Comparison of ENCODE assay signal across 8 cellular contexts in genomic region chr7:128476402-128477335, GRCh38. TPM values are rescaled to one million over a fixed set of nuclear protein-coding genes. Genes with fewer than 3 reads are reported as not detected.
DNase-seq lines count a peak whose midpoint lies in the region; ATAC-seq and TF ChIP-seq lines count a peak whose summit lies in the region.
"Not testable (repeated sequence)": the region's sequence is repeated elsewhere in the genome, so short reads cannot be mapped to it uniquely, and the experiment has no call there.

A gene with protein sequence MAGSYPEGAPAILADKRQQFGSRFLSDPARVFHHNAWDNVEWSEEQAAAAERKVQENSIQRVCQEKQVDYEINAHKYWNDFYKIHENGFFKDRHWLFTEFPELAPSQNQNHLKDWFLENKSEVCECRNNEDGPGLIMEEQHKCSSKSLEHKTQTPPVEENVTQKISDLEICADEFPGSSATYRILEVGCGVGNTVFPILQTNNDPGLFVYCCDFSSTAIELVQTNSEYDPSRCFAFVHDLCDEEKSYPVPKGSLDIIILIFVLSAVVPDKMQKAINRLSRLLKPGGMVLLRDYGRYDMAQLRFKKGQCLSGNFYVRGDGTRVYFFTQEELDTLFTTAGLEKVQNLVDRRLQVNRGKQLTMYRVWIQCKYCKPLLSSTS (plus strand): TSS chr7:128476748. CDS start chr7:128476766, 18 bp downstream.

- H3K4me3 ChIP-seq in GM23248 (peak within 1 kb of the TSS; percentile 81), fibroblast of lung (replicated peaks in 1 of 4; ENCODE audit: control extremely low read depth in 1 of 4, insufficient read depth in 1 of 4, low read depth in 3 of 4, low read length in 4 of 4) (peak within 1 kb of the TSS; percentile 55 to 89 (median 66))

- H3K4me2 ChIP-seq in GM23248 (ENCODE audit: unreplicated experiment) = peak within 1 kb of the TSS; percentile 85
- peak within 1 kb of the TSS; percentile 90 for H3K4me2 ChIP-seq in fibroblast of lung (ENCODE audit: extremely low read depth, insufficient read depth, low read length)

- intact Hi-C loops in activated T-helper 1 cell treated with anti-CD3 and anti-CD28 coated beads, Interleukin-12 subunit alpha, Interleukin-12 subunit beta, Interleukin-2, Interleukin-4 antibody, amounts not matched to agents 30 ng/mL and 10 ng/mL and 1 ng/mL, durations not matched to agents 14 hours and 24 hours and 36 hours (cut with micrococcal nuclease) = loop anchor here (1.0 to 5.0 kb wide), 8 partner anchors 17 to 386 kb away; partner anchors contain the start of genes ATP6V1F, CALU, HILPDA and IMPDH1

- peaks cover 11% of the 10 kb centered on the region; the same call in 1 of the 2 replicates for H3K4me1 ChIP-seq in GM23248 (ENCODE audit: insufficient read depth)
- not testable (repeated sequence) for H3K4me1 ChIP-seq in fibroblast of lung (ENCODE audit: control insufficient read depth, extremely low read depth, insufficient read depth, low read length)

- H2AFZ ChIP-seq in GM23248 (peak within 1 kb of the TSS; percentile 93), fibroblast of lung (ENCODE audit: low read length) (peak within 1 kb of the TSS; percentile 87)

- H3K36me3 Mint-ChIP-seq in activated T-helper 1 cell treated with anti-CD3 and anti-CD28 coated beads, Interleukin-12 subunit alpha, Interleukin-12 subunit beta, Interleukin-2, Interleukin-4 antibody, amounts not matched to agents 30 ng/mL and 10 ng/mL and 1 ng/mL, durations not matched to agents 14 hours and 24 hours and 36 hours (ENCODE audit: low read depth) = peaks cover 18% of the 10 kb centered on the region
- peaks cover 0 to 18% (median 0%) of the 10 kb centered on the region in 3 donors for H3K36me3 Mint-ChIP-seq in naive thymus-derived CD8-positive, alpha-beta T cell

- H3K9me2 ChIP-seq in GM23248 (ENCODE audit: insufficient read depth) = not testable (repeated sequence)

- POLR2A ChIA-PET in naive thymus-derived CD8-positive, alpha-beta T cell (lab: Charles Lee) = interaction anchor here (1.8 kb wide), 1 partner anchor 68 kb away, joined by 4 read pairs; the partner anchor contains the start of gene IMPDH1

- in situ Hi-C loops in GM23248 (cut with MboI) = not testable (repeated sequence)

- H3K79me2 ChIP-seq in GM23248 (ENCODE audit: insufficient read depth) (peaks cover 41% of the 10 kb centered on the region), fibroblast of lung (ENCODE audit: control insufficient read depth, insufficient read depth, low read length) (peaks cover 13% of the 10 kb centered on the region)

- peak within 1 kb of the TSS; percentile 96 for H3K4me3 Mint-ChIP-seq in activated T-helper 1 cell treated with anti-CD3 and anti-CD28 coated beads, Interleukin-12 subunit alpha, Interleukin-12 subunit beta, Interleukin-2, Interleukin-4 antibody, amounts not matched to agents 30 ng/mL and 10 ng/mL and 1 ng/mL, durations not matched to agents 14 hours and 24 hours and 36 hours
- H3K4me3 Mint-ChIP-seq in naive thymus-derived CD8-positive, alpha-beta T cell = peak within 1 kb of the TSS; percentile 93 to 99 (median 98)

- H3K36me3 ChIP-seq in GM23248 (ENCODE audit: low read depth); fibroblast of lung (ENCODE audit: control insufficient read depth, insufficient read depth, low read length): not testable (repeated sequence)

- peak; percentile 95 for ATAC-seq in naive thymus-derived CD8-positive, alpha-beta T cell

- peak; percentile 22 to 40 for TF ChIP-seq CTCF in fibroblast of lung (conservative IDR thresholded peaks at IDR 0.05 in 1 of 2, IDR thresholded peaks at IDR 0.05 in 1 of 2; ENCODE audit: low read depth in 1 of 2, low read length in 2 of 2)

- peak within 1 kb of the TSS; percentile 78 for H3K27ac ChIP-seq in GM23248
- H3K27ac ChIP-seq in fibroblast of lung (ENCODE audit: insufficient read depth, low read length) = peak within 1 kb of the TSS; percentile 70

- WGBS in GM23248 (ENCODE audit: low coverage in 1 of 2, low lambda C conversion rate in 2 of 2, missing lambda C conversion rate in 2 of 2), 2 experiments = 0 to 2% methylated on average over 58 to 61 of the region's 62 CpGs

- H3K9me3 ChIP-seq in GM23248 (ENCODE audit: low read depth); fibroblast of lung (ENCODE audit: control insufficient read depth, insufficient read depth, low read depth, low read length): not testable (repeated sequence)

- not testable (repeated sequence) for H3K9me3 Mint-ChIP-seq in activated T-helper 1 cell treated with anti-CD3 and anti-CD28 coated beads, Interleukin-12 subunit alpha, Interleukin-12 subunit beta, Interleukin-2, Interleukin-4 antibody, amounts not matched to agents 30 ng/mL and 10 ng/mL and 1 ng/mL, durations not matched to agents 14 hours and 24 hours and 36 hours; naive thymus-derived CD8-positive, alpha-beta T cell

- H3K9ac ChIP-seq in GM23248 (peak within 1 kb of the TSS; percentile 94), fibroblast of lung (ENCODE audit: insufficient read depth, low read length) (peak within 1 kb of the TSS; percentile 61)

- H3K27me3 ChIP-seq in GM23248 (replicated peaks; ENCODE audit: insufficient read depth); fibroblast of lung (ENCODE audit: control insufficient read depth, insufficient read depth, low read length): not testable (repeated sequence)

- not testable (repeated sequence) for H4K20me1 ChIP-seq in GM23248 (ENCODE audit: insufficient read depth); fibroblast of lung (ENCODE audit: control insufficient read depth, extremely low read depth, insufficient read depth, low read length)

- peak; percentile 99 for DNase-seq in Daoy (ENCODE audit: low read depth)
- DNase-seq in GM23248 = peak; percentile 98
- peak; percentile 93 to 96 for DNase-seq in Kasumi-1 (lab: John Stamatoyannopoulos, UW)
- peak; percentile 99 for DNase-seq in RKO (ENCODE audit: low spot score)
- DNase-seq in activated T-helper 1 cell treated with anti-CD3 and anti-CD28 coated beads, Interleukin-12 subunit alpha, Interleukin-12 subunit beta, Interleukin-2, Interleukin-4 antibody, amounts not matched to agents 30 ng/mL and 10 ng/mL and 1 ng/mL, durations not matched to agents 14 hours and 24 hours and 36 hours (ENCODE audit: low spot score) = peak; percentile 92
- DNase-seq in fibroblast of lung (ENCODE audit: low read depth in 2 of 2) = peak; percentile 86 to 88
- peak; percentile 72 to 94 (median 87) for DNase-seq in naive thymus-derived CD8-positive, alpha-beta T cell
- DNase-seq in stimulated activated naive CD4-positive, alpha-beta T cell treated with Interleukin-2 at 50 U/mL for 16 hours (lab: John Stamatoyannopoulos, UW) = peak; percentile 91

- peaks cover 15% of the 10 kb centered on the region; the same call in 1 of the 2 replicates for H3F3A ChIP-seq in GM23248 (ENCODE audit: insufficient read depth)

- H3K4me1 Mint-ChIP-seq in activated T-helper 1 cell treated with anti-CD3 and anti-CD28 coated beads, Interleukin-12 subunit alpha, Interleukin-12 subunit beta, Interleukin-2, Interleukin-4 antibody, amounts not matched to agents 30 ng/mL and 10 ng/mL and 1 ng/mL, durations not matched to agents 14 hours and 24 hours and 36 hours (ENCODE audit: low read depth) = peaks cover 22% of the 10 kb centered on the region
- H3K4me1 Mint-ChIP-seq in naive thymus-derived CD8-positive, alpha-beta T cell = peaks cover 11 to 31% (median 23%) of the 10 kb centered on the region in 4 donors

- not testable (repeated sequence) for H3K27me3 Mint-ChIP-seq in activated T-helper 1 cell treated with anti-CD3 and anti-CD28 coated beads, Interleukin-12 subunit alpha, Interleukin-12 subunit beta, Interleukin-2, Interleukin-4 antibody, amounts not matched to agents 30 ng/mL and 10 ng/mL and 1 ng/mL, durations not matched to agents 14 hours and 24 hours and 36 hours (ENCODE audit: insufficient read depth); naive thymus-derived CD8-positive, alpha-beta T cell

- peak within 1 kb of the TSS; percentile 98 for H3K27ac Mint-ChIP-seq in activated T-helper 1 cell treated with anti-CD3 and anti-CD28 coated beads, Interleukin-12 subunit alpha, Interleukin-12 subunit beta, Interleukin-2, Interleukin-4 antibody, amounts not matched to agents 30 ng/mL and 10 ng/mL and 1 ng/mL, durations not matched to agents 14 hours and 24 hours and 36 hours
- H3K27ac Mint-ChIP-seq in naive thymus-derived CD8-positive, alpha-beta T cell = peak within 1 kb of the TSS; percentile 88 to 98 (median 97)

RNA-seq across cellular contexts. Expression of the gene that starts here (rescaled TPM):
- 78.2 and 87.8 TPM in 2 replicates for total RNA-seq in Daoy (2014; rRNA removed; shearing (Covaris generic))
- total RNA-seq in GM23248 (2014; rRNA removed; shearing (Covaris generic)) = 36.5 and 42.5 TPM in 2 replicates
- polyA plus RNA-seq in GM23248 (2016; fragmentation: Nextera tagmentation; extraction: Ambion mirVana) = 19.2 and 19.9 TPM in 2 replicates
- total RNA-seq in activated T-helper 1 cell treated with anti-CD3 and anti-CD28 coated beads, Interleukin-12 subunit alpha, Interleukin-12 subunit beta, Interleukin-2, Interleukin-4 antibody, amounts not matched to agents 30 ng/mL and 10 ng/mL and 1 ng/mL, durations not matched to agents 14 hours and 24 hours and 36 hours = 63.0 and 64.9 TPM in 2 replicates
- 25.4 and 30.9 TPM in 2 replicates for total RNA-seq in fibroblast of lung
- polyA plus RNA-seq in fibroblast of lung = 25.5 and 28.8 TPM in 2 replicates
- polyA plus RNA-seq in fibroblast of lung (2012) = 19.9 and 20.9 TPM in 2 replicates
- 5.9 and 37.5 TPM in 2 replicates for polyA minus RNA-seq in fibroblast of lung (ENCODE audit: low replicate concordance)
- 10 to 100 TPM; 29.2 to 38.0 TPM for total RNA-seq in naive thymus-derived CD8-positive, alpha-beta T cell
- 10 to 100 TPM; 11.5 to 28.7 (median 21.3) TPM for polyA plus RNA-seq in naive thymus-derived CD8-positive, alpha-beta T cell

Comparison
In these comparisons a context has a peak if more than half of its experiments do, and no peak if none do; other contexts are left out.
1. Peak in every context shown above with its lines: DNase-seq, ATAC-seq, H3K4me3 ChIP-seq and H3K27ac ChIP-seq.